In genomic region chr5:55633574-55634203, GRCh38 we compare ENCODE assay signal across 10 cellular contexts.
DNase-seq lines count a peak whose midpoint lies in the region; ATAC-seq and TF ChIP-seq lines count a peak whose summit lies in the region.
"Had no signal": no experiment of that assay in that cellular context is flagged by ENCODE, and none has a peak within 500 bp of the region (broad histone marks: within the 10 kb centered on the region; RNA-seq: fewer than 3 reads in every experiment).

No MANE protein-coding gene starts in this region.

- ATAC-seq in naive thymus-derived CD4-positive, alpha-beta T cell, result no peak
- ATAC-seq in activated T-helper 17 cell treated with anti-CD3 and anti-CD28 coated beads, Interleukin-2, amount 50 U/mL, for 72 hours (replicated peaks), result no peak
- ATAC-seq in effector memory CD8-positive, alpha-beta T cell (replicated peaks), result no peak

- H3K27me3 ChIP-seq in naive thymus-derived CD4-positive, alpha-beta T cell (ENCODE audit: control insufficient read depth in 2 of 2, insufficient read depth in 2 of 2, low read length in 2 of 2), result no peaks in the 10 kb centered on the region
- H3K27me3 ChIP-seq: neural progenitor cell had no signal

- H3K4me3 Mint-ChIP-seq in naive thymus-derived CD4-positive, alpha-beta T cell, result peak overlapping the region in 8 of 10 donors; percentile 32 to 68 (median 55)
- no peak overlapping the region for H3K4me3 Mint-ChIP-seq in activated T-helper 17 cell treated with anti-CD3 and anti-CD28 coated beads, Interleukin-2, amount 50 U/mL, for 72 hours
- no peak overlapping the region for H3K4me3 Mint-ChIP-seq in effector memory CD8-positive, alpha-beta T cell
- H3K4me3 Mint-ChIP-seq: neural progenitor cell had no signal

- intact Hi-C loops in naive thymus-derived CD4-positive, alpha-beta T cell (cut with micrococcal nuclease), result loop anchor here in 1 of 2 donors (2.0 kb wide), 1 partner anchor 17 kb away; no protein-coding TSS in a partner anchor

- CTCF ChIA-PET in naive thymus-derived CD4-positive, alpha-beta T cell (lab: Charles Lee), result no interaction called here

- H3K9me3 ChIP-seq in naive thymus-derived CD4-positive, alpha-beta T cell (ENCODE audit: control insufficient read depth in 2 of 3, low read length in 3 of 3), result no peaks in the 10 kb centered on the region

- H3K4me1 Mint-ChIP-seq in naive thymus-derived CD4-positive, alpha-beta T cell, result peaks cover 0 to 18% (median 12%) of the 10 kb centered on the region in 7 donors
- H3K4me1 Mint-ChIP-seq in activated T-helper 17 cell treated with anti-CD3 and anti-CD28 coated beads, Interleukin-2, amount 50 U/mL, for 72 hours, result no peaks in the 10 kb centered on the region
- peaks cover 0 to 4% of the 10 kb centered on the region in 2 donors for H3K4me1 Mint-ChIP-seq in effector memory CD8-positive, alpha-beta T cell (ENCODE audit: low read depth in 2 of 2)

- peaks cover 0 to 5% (median 0%) of the 10 kb centered on the region in 3 experiments for H3K36me3 ChIP-seq in naive thymus-derived CD4-positive, alpha-beta T cell (ENCODE audit: control insufficient read depth in 2 of 3, insufficient read depth in 3 of 3, low read length in 3 of 3)
- H3K36me3 ChIP-seq: neural progenitor cell had no signal

- no peak for TF ChIP-seq CTCF in choroid plexus epithelial cell (conservative IDR thresholded peaks at IDR 0.05; ENCODE audit: low read depth, low read length)

- no peaks in the 10 kb centered on the region for H3K9me3 Mint-ChIP-seq in naive thymus-derived CD4-positive, alpha-beta T cell
- H3K9me3 Mint-ChIP-seq in activated T-helper 17 cell treated with anti-CD3 and anti-CD28 coated beads, Interleukin-2, amount 50 U/mL, for 72 hours, result no peaks in the 10 kb centered on the region
- H3K9me3 Mint-ChIP-seq in effector memory CD8-positive, alpha-beta T cell, result no peaks in the 10 kb centered on the region
- H3K9me3 Mint-ChIP-seq: brain, neural progenitor cell had no signal

- peaks cover 4 to 35% (median 13%) of the 10 kb centered on the region in 5 donors for H3K36me3 Mint-ChIP-seq in naive thymus-derived CD4-positive, alpha-beta T cell
- peaks cover 22% of the 10 kb centered on the region for H3K36me3 Mint-ChIP-seq in activated T-helper 17 cell treated with anti-CD3 and anti-CD28 coated beads, Interleukin-2, amount 50 U/mL, for 72 hours (ENCODE audit: low read depth)
- peaks cover 7% of the 10 kb centered on the region for H3K36me3 Mint-ChIP-seq in effector memory CD8-positive, alpha-beta T cell (ENCODE audit: insufficient read depth)

- no peaks in the 10 kb centered on the region for H3K27me3 Mint-ChIP-seq in naive thymus-derived CD4-positive, alpha-beta T cell
- no peaks in the 10 kb centered on the region for H3K27me3 Mint-ChIP-seq in activated T-helper 17 cell treated with anti-CD3 and anti-CD28 coated beads, Interleukin-2, amount 50 U/mL, for 72 hours
- H3K27me3 Mint-ChIP-seq in effector memory CD8-positive, alpha-beta T cell, result no peaks in the 10 kb centered on the region
- H3K27me3 Mint-ChIP-seq: brain had no signal

- no peaks in the 10 kb centered on the region for H3K4me1 ChIP-seq in naive thymus-derived CD4-positive, alpha-beta T cell (ENCODE audit: control insufficient read depth in 2 of 2, insufficient read depth in 2 of 2, low read length in 2 of 2)

- H3K4me3 ChIP-seq in choroid plexus epithelial cell (ENCODE audit: low read depth, low read length), result no peak overlapping the region
- H3K4me3 ChIP-seq in naive thymus-derived CD4-positive, alpha-beta T cell (ENCODE audit: low read length), result no peak overlapping the region
- H3K4me3 ChIP-seq: neural progenitor cell had no signal

- no peak overlapping the region for H3K27ac ChIP-seq in naive thymus-derived CD4-positive, alpha-beta T cell (ENCODE audit: low read depth, low read length)
- H3K27ac ChIP-seq: neural progenitor cell had no signal

- H3K27ac Mint-ChIP-seq in naive thymus-derived CD4-positive, alpha-beta T cell, result peak overlapping the region in 8 of 9 donors; percentile 16 to 81 (median 43)
- no peak overlapping the region for H3K27ac Mint-ChIP-seq in activated T-helper 17 cell treated with anti-CD3 and anti-CD28 coated beads, Interleukin-2, amount 50 U/mL, for 72 hours
- no peak overlapping the region for H3K27ac Mint-ChIP-seq in effector memory CD8-positive, alpha-beta T cell
- H3K27ac Mint-ChIP-seq: neural progenitor cell had no signal

- POLR2A ChIA-PET in naive thymus-derived CD4-positive, alpha-beta T cell (lab: Charles Lee), result no interaction called here

- DNase-seq in DMS53 (lab: John Stamatoyannopoulos, UW) (peak; percentile 89), NCI-H2029 (lab: John Stamatoyannopoulos, UW) (peak; percentile 71), choroid plexus epithelial cell (ENCODE audit: low read depth) (peak; percentile 72), NCI-H1105 treated with DMSO at 0.1 percent for 48 hours (lab: John Stamatoyannopoulos, UW) (no peak), hepatic stellate cell (ENCODE audit: low spot score) (no peak)
- DNase-seq in naive thymus-derived CD4-positive, alpha-beta T cell, result peak in 1 of 9 donors; percentile 3
- no peak for DNase-seq in effector memory CD8-positive, alpha-beta T cell

Comparison
In these comparisons a context has a peak if more than half of its experiments do, and no peak if none do; other contexts are left out.
1. DNase-seq: peak in DMS53 (single experiment), NCI-H2029 (single experiment) and choroid plexus epithelial cell (single experiment); none in NCI-H1105 treated with DMSO at 0.1 percent for 48 hours (single experiment), effector memory CD8-positive, alpha-beta T cell (0 of 3) and hepatic stellate cell (single experiment).
2. H3K27ac Mint-ChIP-seq: peak in naive thymus-derived CD4-positive, alpha-beta T cell (8 of 9); none in activated T-helper 17 cell treated with anti-CD3 and anti-CD28 coated beads, Interleukin-2, amount 50 U/mL, for 72 hours (single experiment) and effector memory CD8-positive, alpha-beta T cell (0 of 2).
3. H3K4me3 Mint-ChIP-seq: peak in naive thymus-derived CD4-positive, alpha-beta T cell (8 of 10); none in activated T-helper 17 cell treated with anti-CD3 and anti-CD28 coated beads, Interleukin-2, amount 50 U/mL, for 72 hours (single experiment) and effector memory CD8-positive, alpha-beta T cell (0 of 2).